ENCODE assay signal across 20 cellular contexts in the genomic region with DNA sequence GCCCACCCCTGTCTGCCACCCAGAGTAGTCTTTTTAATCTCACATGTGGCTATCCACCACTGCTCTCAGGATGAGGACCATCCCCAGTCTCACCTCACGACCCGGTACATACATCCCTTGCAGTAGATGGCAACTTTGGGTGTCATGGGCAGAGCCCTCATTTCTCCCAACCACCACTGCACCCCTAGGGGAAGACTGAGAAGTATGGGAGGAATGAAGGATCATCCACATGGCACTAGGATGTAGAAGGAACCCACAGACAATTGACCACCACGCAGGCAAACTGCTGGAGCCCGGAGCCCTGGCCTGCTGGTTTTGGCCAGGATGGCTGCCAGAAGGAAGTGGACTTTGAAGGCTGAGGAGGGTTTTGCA. TPM values are rescaled to one million over a fixed set of nuclear protein-coding genes. Genes with fewer than 3 reads are reported as not detected.
DNase-seq lines count a peak whose midpoint lies in the region; ATAC-seq, FAIRE-seq and TF ChIP-seq lines count a peak whose summit lies in the region.
"Had no signal": no experiment of that assay in that cellular context is flagged by ENCODE, and none has a peak within 500 bp of the region (broad histone marks: within the 10 kb centered on the region; RNA-seq: fewer than 3 reads in every experiment).

No MANE protein-coding gene starts in this region.

- H3K27me3 ChIP-seq in K562 (ENCODE audit: control insufficient read depth in 2 of 2, insufficient read depth in 2 of 2, low read length in 2 of 2) (peaks cover 54 to 79% of the 10 kb centered on the region in 2 experiments), lower lobe of right lung (ENCODE audit: low read depth) (peaks cover 23% of the 10 kb centered on the region), sigmoid colon (peaks cover 0 to 21% (median 0%) of the 10 kb centered on the region in 3 donors)
- H3K27me3 ChIP-seq: pancreas had no signal

- H4K20me1 ChIP-seq in K562 (replicated peaks; ENCODE audit: control insufficient read depth, insufficient read depth, low read length): peaks cover 58% of the 10 kb centered on the region

- H3K4me3 Mint-ChIP-seq in HFFc6: no peak overlapping the region; the same call in 1 of the 2 replicates
- H3K4me3 Mint-ChIP-seq: CD8-positive, alpha-beta T cell had no signal

- no peak overlapping the region for H3K4me2 ChIP-seq in K562 (ENCODE audit: insufficient read depth, low read length)

- H3K27me3 Mint-ChIP-seq in HFFc6 (ENCODE audit: insufficient read depth): peaks cover 3% of the 10 kb centered on the region

- TF ChIP-seq RAD21 in K562 (CRISPR knock-in tag; conservative IDR thresholded peaks at IDR 0.05 in 1 of 2, IDR thresholded peaks at IDR 0.05 in 1 of 2): no peak

- POLR2A ChIA-PET in K562 (lab: Yijun Ruan, JAX): interaction anchor here (1.1 to 4.8 kb wide), 4 partner anchors 11 to 115 kb away, joined by 3 to 35 read pairs (median 18); no protein-coding TSS in a partner anchor

- peak; percentile 15 for FAIRE-seq in K562 (lab: Jason Lieb, UNC)
- FAIRE-seq: GM18507, pancreas had no signal

- H3K9ac ChIP-seq in K562 (ENCODE audit: insufficient read depth in 1 of 2, low read depth in 2 of 2, low read length in 2 of 2): no peak overlapping the region

- peaks cover 42% of the 10 kb centered on the region for H3K4me1 Mint-ChIP-seq in HFFc6 (ENCODE audit: low read depth)

- no TSS peak for BruUV-seq in K562 (replicated peaks; lab: Mats Ljungman, UMichigan)

- TF ChIP-seq EP300 in K562 (IDR thresholded peaks at IDR 0.05; ENCODE audit: low read length) (no peak), sigmoid colon (IDR thresholded peaks at IDR 0.05) (no peak)

- in situ Hi-C loops in K562 (cut with MboI): no loop called here

- H3K36me3 ChIP-seq in K562 (ENCODE audit: control insufficient read depth, insufficient read depth, low read length) (no peaks in the 10 kb centered on the region), lower lobe of right lung (peaks cover 29% of the 10 kb centered on the region), sigmoid colon (peaks cover 0 to 28% (median 7%) of the 10 kb centered on the region in 4 donors)

- H3K4me1 ChIP-seq in K562 (replicated peaks in 1 of 2; ENCODE audit: control insufficient read depth in 2 of 2, insufficient read depth in 2 of 2, low read length in 2 of 2) (peaks cover 0 to 38% of the 10 kb centered on the region in 2 experiments; a peak in 2 of 5 replicates), lower lobe of right lung (peaks cover 24% of the 10 kb centered on the region), sigmoid colon (peaks cover 0 to 41% (median 35%) of the 10 kb centered on the region in 4 donors)

- intact Hi-C loops in K562 (cut with micrococcal nuclease) (no loop called here), lower lobe of right lung (cut with DNase I) (no loop called here), sigmoid colon (cut with DNase I) (loop anchor here (5.0 kb wide), 1 partner anchor 58 kb away; the partner anchor contains the start of gene KLHL22)

- 0 out of 2 replicates have a peak, but pooled peaks have one; percentile 20 for TF ChIP-seq CTCF in HFFc6 (IDR thresholded peaks at IDR 0.05)
- no peak for TF ChIP-seq CTCF in K562 (IDR thresholded peaks at IDR 0.05 in 2 of 3, conservative IDR thresholded peaks at IDR 0.05 in 1 of 3; ENCODE audit: insufficient read depth in 2 of 3, low read depth in 1 of 3, low read length in 3 of 3)
- TF ChIP-seq CTCF in lower lobe of right lung (IDR thresholded peaks at IDR 0.05): no peak
- no peak for TF ChIP-seq CTCF in sigmoid colon (IDR thresholded peaks at IDR 0.05)

- TF ChIP-seq POLR2A in K562 (conservative IDR thresholded peaks at IDR 0.05) (no peak), sigmoid colon (IDR thresholded peaks at IDR 0.05) (no peak)

- H3K9me1 ChIP-seq in K562 (ENCODE audit: control insufficient read depth, insufficient read depth, low read length): peaks cover 4% of the 10 kb centered on the region

- H3K36me3 Mint-ChIP-seq in HFFc6 (ENCODE audit: low read depth): peaks cover 5% of the 10 kb centered on the region; the same call in 1 of the 2 replicates

- DNase-seq in HFFc6 (no peak), K562 (ENCODE audit: extremely low read depth in 1 of 4, low spot score in 3 of 4) (no peak), lower lobe of right lung (no peak), sigmoid colon (peak; percentile 50), GM19240 (ENCODE audit: insufficient read length, low spot score) (no peak), COR-L47 (lab: John Stamatoyannopoulos, UW) (no peak)
- DNase-seq: CD8-positive, alpha-beta T cell; DMS153; HCEC 1CT; KG1; NCI-H2171 treated with DMSO at 0.1 percent for 48 hours; RPMI8226 had no signal

- H3K9me3 ChIP-seq in K562 (replicated peaks; ENCODE audit: control insufficient read depth, insufficient read depth, low read depth, low read length) (no peaks in the 10 kb centered on the region), lower lobe of right lung (no peaks in the 10 kb centered on the region), sigmoid colon (no peaks in the 10 kb centered on the region)
- H3K9me3 ChIP-seq: heart left ventricle, pancreas had no signal

- peak overlapping the region; percentile 81 for H3K27ac Mint-ChIP-seq in HFFc6
- H3K27ac Mint-ChIP-seq: CD8-positive, alpha-beta T cell had no signal

- H3K9me3 Mint-ChIP-seq in HFFc6: no peaks in the 10 kb centered on the region
- H3K9me3 Mint-ChIP-seq: CD8-positive, alpha-beta T cell had no signal

- H3K27ac ChIP-seq in K562 (ENCODE audit: extremely low read depth, low read depth, low read length) (no peak overlapping the region), lower lobe of right lung (peak overlapping the region; percentile 11), sigmoid colon (no peak overlapping the region)
- H3K27ac ChIP-seq: cardiac muscle cell, epithelial cell of prostate, pancreas, SK-N-MC, WERI-Rb-1 had no signal

- 10% methylated on average over 4 of the region's 4 CpGs for WGBS in K562 (ENCODE audit: insufficient coverage, low coverage, missing lambda C conversion rate)
- WGBS in sigmoid colon, 2 donors: 92 to 93% methylated on average over 4 of the region's 4 CpGs

- CTCF ChIA-PET in K562 (lab: Yijun Ruan, JAX; ENCODE audit: low intra/inter-chr PET ratio): interaction anchor here (2.2 kb wide), 1 partner anchor 17 kb away, joined by 7 read pairs; no protein-coding TSS in a partner anchor

- no peaks in the 10 kb centered on the region for H3K79me2 ChIP-seq in K562 (ENCODE audit: control insufficient read depth, insufficient read depth, low read length)

- H3K4me3 ChIP-seq in K562 (no peak overlapping the region), lower lobe of right lung (no peak overlapping the region), sigmoid colon (no peak overlapping the region)
- H3K4me3 ChIP-seq: cardiac muscle cell, pancreas, SK-N-MC had no signal

- H2AFZ ChIP-seq in K562 (ENCODE audit: low read depth, low read length): no peak overlapping the region

- no peak for ATAC-seq in K562
- ATAC-seq in lower lobe of right lung: no peak
- ATAC-seq in HG02798 (IDR thresholded peaks at IDR 0.05; ENCODE audit: poor library complexity, unreplicated experiment): no peak
- ATAC-seq: CD8-positive, alpha-beta T cell had no signal

RNA-seq across cellular contexts. Expression of gene SCARF2, which starts 1.9 kb away (rescaled TPM):
- 10 to 100 TPM; 65.1 to 92.3 (median 68.9) TPM for total RNA-seq in HFFc6 (2021; fragmentation: NEBNext Ultra II Directional; extraction: Animal tissue kit (Norgen Biotek cat#: 25700))
- total RNA-seq in K562 (2011; cell fraction: chromatin; rRNA removed; ENCODE audit: low replicate concordance): 0.65 TPM in 1 of 2 replicates, not detected in the other
- 0.50 and 0.92 TPM in 2 replicates for total RNA-seq in K562 (2011; cell fraction: nucleolus; rRNA removed)
- total RNA-seq in K562 (2011; cell fraction: nucleoplasm; rRNA removed): 0.15 TPM in 2 replicates
- total RNA-seq in K562 (2014; rRNA removed): 0.20 and 0.32 TPM in 2 replicates
- total RNA-seq in K562 (2014; rRNA removed; fragmentation: Illumina TruSeq; extraction: Trizol): not detected in 2 replicates
- total RNA-seq in K562 (2015; rRNA removed; fragmentation: Illumina TruSeq; extraction: Trizol): not detected in 2 replicates
- total RNA-seq in K562 (2021): 0.13 and 0.29 TPM in 2 replicates
- polyA plus RNA-seq in K562 (2011; rRNA removed): 0.06 and 0.26 TPM in 2 replicates
- polyA plus RNA-seq in K562 (2011; cell fraction: cytosol; rRNA removed): 0.15 and 0.25 TPM in 2 replicates
- polyA plus RNA-seq in K562 (2011; cell fraction: nucleus; rRNA removed): 0.61 and 0.65 TPM in 2 replicates
- 0.21 and 1.3 TPM in 2 replicates for polyA plus RNA-seq in K562 (2012)
- polyA plus RNA-seq in K562 (2014; fragmentation: Illumina TruSeq; extraction: Trizol): not detected in 2 replicates
- polyA plus RNA-seq in K562 (2014; fragmentation: Nextera tagmentation; extraction: Ambion mirVana): not detected
- polyA plus RNA-seq in K562 (2014; rRNA removed): 0.13 and 0.23 TPM in 2 replicates
- not detected in 2 replicates for polyA minus RNA-seq in K562 (2011; rRNA and poly(A)+ RNA removed)
- polyA minus RNA-seq in K562 (2011; cell fraction: cytosol; rRNA and poly(A)+ RNA removed): not detected in 2 replicates
- polyA minus RNA-seq in K562 (2011; cell fraction: nucleus; rRNA and poly(A)+ RNA removed): 0.22 and 0.27 TPM in 2 replicates
- 12.6 TPM for total RNA-seq in lower lobe of right lung
- total RNA-seq in sigmoid colon: 10 to 100 TPM in 3 of 4 donors, 1 to 10 TPM in 1; 6.4 to 12.8 (median 10.4) TPM
- 1 to 10 TPM in 1 of 3 donors, under 1 TPM in 2; under 0.01 to 1.9 (median 0.46) TPM for polyA plus RNA-seq in sigmoid colon

RNA-seq across cellular contexts. Expression of gene ZNF74, which starts 45.6 kb away (rescaled TPM):
- total RNA-seq in HFFc6 (2021; fragmentation: NEBNext Ultra II Directional; extraction: Animal tissue kit (Norgen Biotek cat#: 25700)): 1 to 10 TPM; 5.1 to 8.1 (median 6.2) TPM
- 36.8 and 68.2 TPM in 2 replicates for total RNA-seq in K562 (2011; cell fraction: chromatin; rRNA removed; ENCODE audit: low replicate concordance)
- 55.4 and 63.2 TPM in 2 replicates for total RNA-seq in K562 (2011; cell fraction: nucleolus; rRNA removed)
- total RNA-seq in K562 (2011; cell fraction: nucleoplasm; rRNA removed): 50.2 and 53.7 TPM in 2 replicates
- total RNA-seq in K562 (2014; rRNA removed): 49.2 and 56.7 TPM in 2 replicates
- 17.4 and 20.5 TPM in 2 replicates for total RNA-seq in K562 (2014; rRNA removed; fragmentation: Illumina TruSeq; extraction: Trizol)
- 31.5 and 32.5 TPM in 2 replicates for total RNA-seq in K562 (2015; rRNA removed; fragmentation: Illumina TruSeq; extraction: Trizol)
- 53.5 and 55.7 TPM in 2 replicates for total RNA-seq in K562 (2021)
- 33.8 and 49.7 TPM in 2 replicates for polyA plus RNA-seq in K562 (2011; rRNA removed)
- 56.9 and 67.4 TPM in 2 replicates for polyA plus RNA-seq in K562 (2011; cell fraction: cytosol; rRNA removed)
- polyA plus RNA-seq in K562 (2011; cell fraction: nucleus; rRNA removed): 42.8 and 56.1 TPM in 2 replicates
- polyA plus RNA-seq in K562 (2012): 31.5 and 39.9 TPM in 2 replicates
- polyA plus RNA-seq in K562 (2014; fragmentation: Illumina TruSeq; extraction: Trizol): 22.8 and 24.5 TPM in 2 replicates
- 1 to 10 TPM; 2.4 to 3.7 TPM for polyA plus RNA-seq in K562 (2014; fragmentation: Nextera tagmentation; extraction: Ambion mirVana)
- 37.1 and 62.8 TPM in 2 replicates for polyA plus RNA-seq in K562 (2014; rRNA removed)
- polyA minus RNA-seq in K562 (2011; rRNA and poly(A)+ RNA removed): 32.6 and 33.0 TPM in 2 replicates
- 39.3 and 58.2 TPM in 2 replicates for polyA minus RNA-seq in K562 (2011; cell fraction: cytosol; rRNA and poly(A)+ RNA removed)
- polyA minus RNA-seq in K562 (2011; cell fraction: nucleus; rRNA and poly(A)+ RNA removed): 23.6 and 28.3 TPM in 2 replicates
- 12.3 TPM for total RNA-seq in lower lobe of right lung
- 10 to 100 TPM; 11.4 to 18.8 (median 15.2) TPM for total RNA-seq in sigmoid colon
- polyA plus RNA-seq in sigmoid colon: 1 to 10 TPM; 1.4 to 4.8 (median 2.4) TPM

RNA-seq across cellular contexts. Expression of gene KLHL22, which starts 56.1 kb away (rescaled TPM):
- total RNA-seq in HFFc6 (2021; fragmentation: NEBNext Ultra II Directional; extraction: Animal tissue kit (Norgen Biotek cat#: 25700)): 10 to 100 TPM; 19.2 to 25.5 (median 21.6) TPM
- 116 and 152 TPM in 2 replicates for total RNA-seq in K562 (2011; cell fraction: chromatin; rRNA removed; ENCODE audit: low replicate concordance)
- 68.5 and 75.0 TPM in 2 replicates for total RNA-seq in K562 (2011; cell fraction: nucleolus; rRNA removed)
- total RNA-seq in K562 (2011; cell fraction: nucleoplasm; rRNA removed): 88.1 and 101 TPM in 2 replicates
- total RNA-seq in K562 (2014; rRNA removed): 15.1 and 15.6 TPM in 2 replicates
- total RNA-seq in K562 (2014; rRNA removed; fragmentation: Illumina TruSeq; extraction: Trizol): 13.5 and 15.3 TPM in 2 replicates
- total RNA-seq in K562 (2015; rRNA removed; fragmentation: Illumina TruSeq; extraction: Trizol): 15.2 and 15.7 TPM in 2 replicates
- 20.1 and 21.1 TPM in 2 replicates for total RNA-seq in K562 (2021)
- 25.6 and 43.0 TPM in 2 replicates for polyA plus RNA-seq in K562 (2011; rRNA removed)
- 24.5 and 36.2 TPM in 2 replicates for polyA plus RNA-seq in K562 (2011; cell fraction: cytosol; rRNA removed)
- 73.7 and 92.5 TPM in 2 replicates for polyA plus RNA-seq in K562 (2011; cell fraction: nucleus; rRNA removed)
- 15.0 and 42.6 TPM in 2 replicates for polyA plus RNA-seq in K562 (2012)
- 15.4 and 16.5 TPM in 2 replicates for polyA plus RNA-seq in K562 (2014; fragmentation: Illumina TruSeq; extraction: Trizol)
- 1 to 10 TPM; 1.3 to 1.8 TPM for polyA plus RNA-seq in K562 (2014; fragmentation: Nextera tagmentation; extraction: Ambion mirVana)
- 15.8 and 18.6 TPM in 2 replicates for polyA plus RNA-seq in K562 (2014; rRNA removed)
- 24.1 and 42.3 TPM in 2 replicates for polyA minus RNA-seq in K562 (2011; rRNA and poly(A)+ RNA removed)
- polyA minus RNA-seq in K562 (2011; cell fraction: cytosol; rRNA and poly(A)+ RNA removed): 13.4 and 21.4 TPM in 2 replicates
- 36.2 and 65.9 TPM in 2 replicates for polyA minus RNA-seq in K562 (2011; cell fraction: nucleus; rRNA and poly(A)+ RNA removed)
- 24.0 TPM for total RNA-seq in lower lobe of right lung
- total RNA-seq in sigmoid colon: 10 to 100 TPM; 26.4 to 39.6 (median 32.7) TPM
- polyA plus RNA-seq in sigmoid colon: 10 to 100 TPM in 1 of 3 donors, 1 to 10 TPM in 2; 5.4 to 14.0 (median 6.0) TPM
